Comparison of ENCODE assay signal across 11 cellular contexts in the genomic region with DNA sequence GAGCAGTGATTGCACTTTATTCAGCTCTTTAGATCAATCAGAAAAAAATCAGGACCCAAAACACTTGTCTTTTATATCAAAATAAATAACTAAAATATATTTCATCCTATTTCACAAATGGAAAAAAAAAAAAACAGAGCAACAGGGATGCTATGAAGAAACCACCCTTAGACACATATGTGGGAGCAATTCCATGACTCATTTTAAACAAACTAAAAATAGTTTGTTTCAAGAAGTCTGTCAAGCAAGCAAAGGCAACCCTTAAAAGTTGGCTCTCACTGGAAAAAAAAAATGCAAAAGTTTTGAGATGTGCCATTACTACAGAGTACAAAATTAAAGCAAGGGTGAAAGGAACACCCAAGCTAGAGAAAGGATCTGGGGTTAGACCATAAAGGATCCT. TPM values are rescaled to one million over a fixed set of nuclear protein-coding genes. Genes with fewer than 3 reads are reported as not detected.
DNase-seq lines count a peak whose midpoint lies in the region; ATAC-seq, FAIRE-seq and TF ChIP-seq lines count a peak whose summit lies in the region.
"Had no signal": no experiment of that assay in that cellular context is flagged by ENCODE, and none has a peak within 500 bp of the region (broad histone marks: within the 10 kb centered on the region; RNA-seq: fewer than 3 reads in every experiment).

No MANE protein-coding gene starts in this region.

- TF ChIP-seq CTCF in endodermal cell (conservative IDR thresholded peaks at IDR 0.05), result no peak

- H3K4me3 Mint-ChIP-seq in activated T-cell treated with anti-CD3 and anti-CD28 coated beads, Interleukin-2, amount 50 U/mL, for 4 hours, result peak overlapping the region; percentile 32
- no peak overlapping the region for H3K4me3 Mint-ChIP-seq in endodermal cell

- no peak overlapping the region for H3K27ac Mint-ChIP-seq in endodermal cell

- DNase-seq in activated T-cell treated with anti-CD3 and anti-CD28 coated beads, Interleukin-2, amount 50 U/mL, for 4 hours, result no peak
- DNase-seq in activated T-cell treated with anti-CD3 and anti-CD28 coated beads, Interleukin-2, amount 50 U/mL, for 1 hour, result no peak
- peak; percentile 43 for DNase-seq in RCC 7860 (ENCODE audit: low spot score)
- no peak for DNase-seq in endodermal cell
- peak; percentile 54 for DNase-seq in stromal cell of bone marrow (ENCODE audit: low read depth)
- DNase-seq: activated CD4-positive, CD25-positive, alpha-beta regulatory T cell; cerebellar nuclear complex had no signal

- no peaks in the 10 kb centered on the region for H3K9me3 ChIP-seq in endodermal cell (ENCODE audit: control insufficient read depth, low read length)

- FAIRE-seq in RCC 7860 (lab: Jason Lieb, UNC), result no peak
- FAIRE-seq: urothelium cell line had no signal

- H3K4me1 Mint-ChIP-seq in activated T-cell treated with anti-CD3 and anti-CD28 coated beads, Interleukin-2, amount 50 U/mL, for 4 hours (ENCODE audit: low read depth), result peaks cover 51% of the 10 kb centered on the region
- H3K4me1 Mint-ChIP-seq in endodermal cell, result peaks cover 36% of the 10 kb centered on the region

- H3K27ac ChIP-seq in endodermal cell (ENCODE audit: low read depth, low read length), result no peak overlapping the region

- no peaks in the 10 kb centered on the region for H3K27me3 ChIP-seq in endodermal cell (ENCODE audit: control insufficient read depth, insufficient read depth, low read length, poor library complexity, severe bottlenecking)

- no peak overlapping the region for H3K9ac ChIP-seq in endodermal cell (ENCODE audit: extremely low read depth, low read length, poor library complexity, severe bottlenecking)

- no peak for ATAC-seq in activated T-cell treated with anti-CD3 and anti-CD28 coated beads, Interleukin-2, amount 50 U/mL, for 4 hours
- no peak for ATAC-seq in HG03108 (IDR thresholded peaks at IDR 0.05; ENCODE audit: unreplicated experiment)
- no peak for ATAC-seq in GM18873 (IDR thresholded peaks at IDR 0.05; ENCODE audit: low FRiP score, unreplicated experiment)
- ATAC-seq in HG03045 (IDR thresholded peaks at IDR 0.05; ENCODE audit: unreplicated experiment), result no peak

- H3K36me3 ChIP-seq in endodermal cell (ENCODE audit: control insufficient read depth, insufficient read depth, low read length), result peaks cover 24% of the 10 kb centered on the region

- no peaks in the 10 kb centered on the region for H3K27me3 Mint-ChIP-seq in activated T-cell treated with anti-CD3 and anti-CD28 coated beads, Interleukin-2, amount 50 U/mL, for 4 hours (ENCODE audit: low read depth)
- no peaks in the 10 kb centered on the region for H3K27me3 Mint-ChIP-seq in endodermal cell (ENCODE audit: insufficient read depth)

- H3K4me1 ChIP-seq in endodermal cell (ENCODE audit: control insufficient read depth, insufficient read depth, low read length), result peaks cover 9% of the 10 kb centered on the region

- no peaks in the 10 kb centered on the region for H3K9me3 Mint-ChIP-seq in activated T-cell treated with anti-CD3 and anti-CD28 coated beads, Interleukin-2, amount 50 U/mL, for 4 hours
- no peaks in the 10 kb centered on the region for H3K9me3 Mint-ChIP-seq in endodermal cell

- H3K36me3 Mint-ChIP-seq in activated T-cell treated with anti-CD3 and anti-CD28 coated beads, Interleukin-2, amount 50 U/mL, for 4 hours (ENCODE audit: insufficient read depth), result peaks cover 21% of the 10 kb centered on the region
- peaks cover 18% of the 10 kb centered on the region for H3K36me3 Mint-ChIP-seq in endodermal cell (ENCODE audit: low read depth)

- H3K4me3 ChIP-seq in endodermal cell (ENCODE audit: low read length), result peak overlapping the region; percentile 12

RNA-seq across cellular contexts. Expression of gene ATP13A3, which starts 5.7 kb away (rescaled TPM):
- 100 to 1,000 TPM; 186 to 209 (median 188) TPM for total RNA-seq in activated T-cell treated with anti-CD3 and anti-CD28 coated beads, Interleukin-2, amount 50 U/mL, for 4 hours
- total RNA-seq in endodermal cell, result 100 to 1,000 TPM in 1 of 2 donors, 10 to 100 TPM in 1; 99.7 to 125 TPM
- polyA plus RNA-seq in endodermal cell (2013, experiment 1 of 2), result 53.3 TPM
- 55.0 TPM for polyA plus RNA-seq in endodermal cell (2013, experiment 2 of 2)

Comparison
In these comparisons a context has a peak if more than half of its experiments do, and no peak if none do; other contexts are left out.
1. DNase-seq: peak in RCC 7860 (single experiment) and stromal cell of bone marrow (single experiment); none in activated T-cell treated with anti-CD3 and anti-CD28 coated beads, Interleukin-2, amount 50 U/mL, for 4 hours (single experiment), activated T-cell treated with anti-CD3 and anti-CD28 coated beads, Interleukin-2, amount 50 U/mL, for 1 hour (single experiment) and endodermal cell (single experiment).